Comparison of ENCODE assay signal across 8 cellular contexts in the genomic region with DNA sequence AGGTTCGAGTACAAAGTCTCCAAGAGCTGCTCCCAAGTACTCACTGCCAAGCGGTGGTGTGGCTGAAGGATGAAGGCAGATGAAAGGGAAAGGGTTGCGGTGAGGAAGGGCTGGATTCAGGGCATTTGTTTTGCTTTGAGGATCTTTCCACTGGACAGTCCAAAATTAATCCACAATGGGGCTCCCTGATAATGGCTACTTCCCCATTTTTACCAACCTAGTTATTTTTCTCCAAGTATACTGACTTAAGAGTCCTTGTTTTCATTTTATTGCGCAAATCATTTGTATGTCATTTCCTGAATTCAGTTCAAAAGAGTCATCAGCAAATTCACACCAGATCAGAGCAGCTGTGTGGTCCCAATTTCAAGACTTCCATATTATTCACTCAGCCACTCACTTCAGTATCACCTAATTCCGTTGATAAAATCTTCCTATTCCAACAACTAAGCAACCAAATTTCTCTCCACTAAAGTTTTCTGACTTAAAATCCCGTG. TPM values are rescaled to one million over a fixed set of nuclear protein-coding genes. Genes with fewer than 3 reads are reported as not detected.
DNase-seq lines count a peak whose midpoint lies in the region; ATAC-seq and TF ChIP-seq lines count a peak whose summit lies in the region.

No MANE protein-coding gene starts in this region.

- H3K9me3 ChIP-seq in adipocyte (ENCODE audit: control insufficient read depth, low read length) (no peaks in the 10 kb centered on the region), iPS-15b (ENCODE audit: control insufficient read depth, insufficient read depth, low read length) (no peaks in the 10 kb centered on the region), stomach (no peaks in the 10 kb centered on the region)

- no peak for ATAC-seq in HG02571 (IDR thresholded peaks at IDR 0.05; ENCODE audit: unreplicated experiment)

- H3K27me3 ChIP-seq in adipocyte (replicated peaks; ENCODE audit: control insufficient read depth, insufficient read depth, low read length) (no peaks in the 10 kb centered on the region), iPS-15b (ENCODE audit: control insufficient read depth, insufficient read depth, low read length) (peaks cover 6% of the 10 kb centered on the region), stomach (no peaks in the 10 kb centered on the region)

- H3K4me1 Mint-ChIP-seq in activated naive CD4-positive, alpha-beta T cell treated with anti-CD3 and anti-CD28 coated beads, Interleukin-2, amount 10 ng/mL, durations not matched to agents 7 days and 5 days: peaks cover 24% of the 10 kb centered on the region

- no peak for DNase-seq in activated naive CD4-positive, alpha-beta T cell treated with anti-CD3 and anti-CD28 coated beads, Interleukin-2, amount 10 ng/mL, durations not matched to agents 7 days and 5 days
- DNase-seq in activated naive CD4-positive, alpha-beta T cell (lab: John Stamatoyannopoulos, UW): no peak
- DNase-seq in adipocyte (ENCODE audit: low read depth) (peak; percentile 59), stomach (no peak), pons (ENCODE audit: low spot score) (no peak), UCSD-AML1 (lab: John Stamatoyannopoulos, UW; ENCODE audit: unreplicated experiment) (no peak)

- no peaks in the 10 kb centered on the region for H3K36me3 ChIP-seq in adipocyte (ENCODE audit: control insufficient read depth, insufficient read depth, low read length, severe bottlenecking)
- H3K36me3 ChIP-seq in iPS-15b (ENCODE audit: control insufficient read depth, insufficient read depth, low read length): no peaks in the 10 kb centered on the region
- no peaks in the 10 kb centered on the region for H3K36me3 ChIP-seq in stomach

- H3K27ac Mint-ChIP-seq in activated naive CD4-positive, alpha-beta T cell treated with anti-CD3 and anti-CD28 coated beads, Interleukin-2, amount 10 ng/mL, durations not matched to agents 7 days and 5 days: peak overlapping the region; percentile 63

- CTCF ChIA-PET in activated naive CD4-positive, alpha-beta T cell treated with anti-CD3 and anti-CD28 coated beads, Interleukin-2, amount 10 ng/mL, durations not matched to agents 7 days and 5 days (lab: Charles Lee): no interaction called here

- intact Hi-C loops in stomach (cut with DNase I; ENCODE audit: low total_unique reads): no loop called here

- peaks cover 55% of the 10 kb centered on the region for H3K4me1 ChIP-seq in adipocyte (ENCODE audit: control insufficient read depth, insufficient read depth, low read length)
- peaks cover 10% of the 10 kb centered on the region for H3K4me1 ChIP-seq in iPS-15b (ENCODE audit: control insufficient read depth, insufficient read depth, low read length)
- peaks cover 15 to 49% (median 27%) of the 10 kb centered on the region in 4 donors for H3K4me1 ChIP-seq in stomach

- 44 to 57% (median 49%) methylated on average over 6 of the region's 6 CpGs for WGBS in stomach, 5 donors

- peak overlapping the region; percentile 75 for H3K4me3 Mint-ChIP-seq in activated naive CD4-positive, alpha-beta T cell treated with anti-CD3 and anti-CD28 coated beads, Interleukin-2, amount 10 ng/mL, durations not matched to agents 7 days and 5 days

- no peak for TF ChIP-seq EP300 in stomach (IDR thresholded peaks at IDR 0.05)

- TF ChIP-seq CTCF in stomach (IDR thresholded peaks at IDR 0.05): no peak

- peaks cover 32% of the 10 kb centered on the region for H3K27me3 Mint-ChIP-seq in activated naive CD4-positive, alpha-beta T cell treated with anti-CD3 and anti-CD28 coated beads, Interleukin-2, amount 10 ng/mL, durations not matched to agents 7 days and 5 days

- H3K36me3 Mint-ChIP-seq in activated naive CD4-positive, alpha-beta T cell treated with anti-CD3 and anti-CD28 coated beads, Interleukin-2, amount 10 ng/mL, durations not matched to agents 7 days and 5 days: peaks cover 3% of the 10 kb centered on the region

- H3K4me3 ChIP-seq in adipocyte (ENCODE audit: low read length) (peak overlapping the region; percentile 97), iPS-15b (ENCODE audit: low read depth, low read length) (peak overlapping the region; percentile 70), stomach (peak overlapping the region; percentile 79 to 89 (median 82))

- H3K9ac ChIP-seq in adipocyte (ENCODE audit: low read length): peak overlapping the region; percentile 98
- H3K9ac ChIP-seq in iPS-15b (ENCODE audit: low read depth, low read length): no peak overlapping the region

- TF ChIP-seq POLR2A in stomach (IDR thresholded peaks at IDR 0.05): no peak

- peak overlapping the region; percentile 90 to 96 (median 93) for H3K27ac ChIP-seq in stomach

- H3K9me3 Mint-ChIP-seq in activated naive CD4-positive, alpha-beta T cell treated with anti-CD3 and anti-CD28 coated beads, Interleukin-2, amount 10 ng/mL, durations not matched to agents 7 days and 5 days: no peaks in the 10 kb centered on the region

RNA-seq across cellular contexts. Expression of a gene that starts 0.5 kb away (rescaled TPM):
- 100 to 1,000 TPM in 1 of 5 donors, 10 to 100 TPM in 4; 13.4 to 159 (median 51.1) TPM for total RNA-seq in stomach
- polyA plus RNA-seq in stomach: 10 to 100 TPM in 2 of 3 donors, 1 to 10 TPM in 1; 7.4 to 15.3 (median 12.7) TPM
